In the genomic region with DNA sequence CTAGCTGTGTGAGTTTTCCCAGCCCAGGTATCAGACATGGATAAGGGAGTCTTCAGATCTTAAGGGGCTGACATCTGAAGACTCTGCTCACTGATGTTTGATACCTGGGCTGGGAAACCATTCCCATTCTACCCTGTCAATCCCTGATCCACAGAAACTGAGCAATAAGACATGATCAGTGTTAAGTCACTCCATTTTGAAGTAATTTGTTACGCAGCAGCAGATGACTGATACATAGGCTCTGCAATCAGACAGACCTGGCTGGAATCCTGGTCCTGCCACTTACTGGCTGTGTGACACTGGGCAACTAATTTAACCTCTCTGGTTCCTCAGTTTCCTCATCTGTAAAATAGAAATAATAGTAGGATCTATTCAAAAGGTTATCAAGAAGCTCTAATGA, we compare ENCODE assay signal across 11 cellular contexts. TPM values are rescaled to one million over a fixed set of nuclear protein-coding genes. Genes with fewer than 3 reads are reported as not detected.
"Had no signal": no experiment of that assay in that cellular context is flagged by ENCODE, and none has a peak within 500 bp of the region (broad histone marks: within the 10 kb centered on the region; RNA-seq: fewer than 3 reads in every experiment).

No MANE protein-coding gene starts in this region.

- H3K27ac ChIP-seq: GM23248 had no signal

- H3K4me3 ChIP-seq: GM23248, GM23338, HAP-1 had no signal

- FAIRE-seq: H1, H54 had no signal

- H2AFZ ChIP-seq: GM23248, GM23338 had no signal

- H3K9me3 ChIP-seq: HAP-1 had no signal

- ATAC-seq: GM23338, HCT116 had no signal

- H3K4me2 ChIP-seq: GM23338 had no signal

- H3K9ac ChIP-seq: GM23248 had no signal

- DNase-seq: GM23248, GOT3, H7, H9, HCEC 1CT, HFFc6 had no signal

RNA-seq across cellular contexts. Expression of gene MEIG1, which starts 11.9 kb away (rescaled TPM):
- total RNA-seq: GM23248, H1, H7 had no signal
- polyA plus RNA-seq: GM23338, H1 had no signal
